1 cellular context compared by ENCODE assay signal in genomic region chr21:45554477-45555175, GRCh38.
A peak's percentile ranks its signal among the peaks of the same experiment; 100 is the strongest.
TF ChIP-seq lines count a peak whose summit lies in the region.

No MANE protein-coding gene starts in this region.

TF ChIP-seq in A549, 52 proteins besides CTCF, POLR2A, EP300 and RAD21 (continued from another document):
- no peak for TF ChIP-seq KDM1A (IDR thresholded peaks at IDR 0.05; ENCODE audit: low read depth)
- no peak for TF ChIP-seq HDAC2 (IDR thresholded peaks at IDR 0.05)
- peak; percentile 63; the same call in 1 of the 2 replicates for TF ChIP-seq MAX (IDR thresholded peaks at IDR 0.05)
- TF ChIP-seq ZSCAN20 (CRISPR knock-in tag; IDR thresholded peaks at IDR 0.05), result no peak
- TF ChIP-seq RCOR1 (IDR thresholded peaks at IDR 0.05; ENCODE audit: low read depth, low read length), result no peak
- no peak for TF ChIP-seq REST (IDR thresholded peaks at IDR 0.05)
- no peak for TF ChIP-seq BCL3 (IDR thresholded peaks at IDR 0.05)
- no peak for TF ChIP-seq GATA3 (IDR thresholded peaks at IDR 0.05; ENCODE audit: borderline replicate concordance)
- no peak for TF ChIP-seq ZNF302 (CRISPR knock-in tag; IDR thresholded peaks at IDR 0.05)
- no peak for TF ChIP-seq BHLHE40 (IDR thresholded peaks at IDR 0.05; ENCODE audit: low read depth, low read length)
- TF ChIP-seq JUN (IDR thresholded peaks at IDR 0.05), result no peak
- no peak for TF ChIP-seq RFX5 (IDR thresholded peaks at IDR 0.05)
TF ChIP-seq in A549: peak in this region for 3.
